Comparison of ENCODE assay signal across 15 cellular contexts in the genomic region with DNA sequence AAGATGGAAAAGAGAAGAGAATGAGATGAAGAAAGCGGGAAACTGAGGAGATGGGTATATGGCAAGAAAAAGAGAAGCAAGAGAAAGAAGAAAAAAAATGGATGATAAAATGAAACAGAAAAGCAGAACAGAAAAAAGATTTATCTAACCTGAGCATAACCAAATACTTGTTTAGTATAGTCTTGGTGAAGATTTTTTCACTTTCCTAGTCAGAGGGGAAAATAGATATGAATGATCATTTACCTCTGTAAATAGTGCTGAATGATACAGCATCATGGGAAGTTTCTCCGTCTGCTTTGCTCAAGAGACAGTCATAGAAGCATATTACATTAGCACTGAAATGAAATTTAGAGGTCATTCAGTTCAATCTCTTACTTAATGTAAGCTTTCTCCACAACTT. TPM values are rescaled to one million over a fixed set of nuclear protein-coding genes. Genes with fewer than 3 reads are reported as not detected.
A peak's percentile ranks its signal among the peaks of the same experiment; 100 is the strongest.
DNase-seq lines count a peak whose midpoint lies in the region; ATAC-seq lines count a peak whose summit lies in the region.
"Had no signal": no experiment of that assay in that cellular context is flagged by ENCODE, and none has a peak within 500 bp of the region (broad histone marks: within the 10 kb centered on the region; RNA-seq: fewer than 3 reads in every experiment).

No MANE protein-coding gene starts in this region.

- no peaks in the 10 kb centered on the region for H3K36me3 Mint-ChIP-seq in CD4-positive, alpha-beta memory T cell
- H3K36me3 Mint-ChIP-seq: activated naive CD8-positive, alpha-beta T cell had no signal

- peak; percentile 56 for ATAC-seq in GM19035 (IDR thresholded peaks at IDR 0.05; ENCODE audit: unreplicated experiment)
- peak; percentile 76 for ATAC-seq in GM21723 (IDR thresholded peaks at IDR 0.05; ENCODE audit: unreplicated experiment)
- ATAC-seq in HG03342 (IDR thresholded peaks at IDR 0.05; ENCODE audit: unreplicated experiment), result peak; percentile 76
- ATAC-seq: activated T-cell treated with anti-CD3 and anti-CD28 coated beads, Interleukin-2, amount 50 U/mL, for 4 hours; gastroesophageal sphincter; left lobe of liver had no signal

- H3K4me1 ChIP-seq in CD4-positive, alpha-beta memory T cell (ENCODE audit: insufficient read depth, low read length), result no peaks in the 10 kb centered on the region
- H3K4me1 ChIP-seq: gastroesophageal sphincter had no signal

- H3K9me3 ChIP-seq in CD4-positive, alpha-beta memory T cell (ENCODE audit: control insufficient read depth in 1 of 2, low read length in 2 of 2), result no peaks in the 10 kb centered on the region
- H3K9me3 ChIP-seq: gastroesophageal sphincter had no signal

- POLR2A ChIA-PET in CD4-positive, alpha-beta memory T cell (lab: Charles Lee; ENCODE audit: partially characterized antibody), result no interaction called here

- H3K9me3 Mint-ChIP-seq in CD4-positive, alpha-beta memory T cell, result peaks cover 0 to 3% (median 0%) of the 10 kb centered on the region in 8 donors
- H3K9me3 Mint-ChIP-seq: activated T-cell treated with anti-CD3 and anti-CD28 coated beads, Interleukin-2, amount 50 U/mL, for 4 hours had no signal

- H3K27ac Mint-ChIP-seq in CD4-positive, alpha-beta memory T cell, result no peak overlapping the region
- H3K27ac Mint-ChIP-seq: activated naive CD8-positive, alpha-beta T cell had no signal

- no peak for DNase-seq in stimulated activated CD4-positive, alpha-beta T cell treated with anti-CD3 and anti-CD28 coated beads, Interleukin-4, amount 100 ng/mL, for 24 hours
- DNase-seq in KG1 (lab: John Stamatoyannopoulos, UW) (no peak), ureter (ENCODE audit: low spot score) (no peak)
- DNase-seq in CD4-positive, alpha-beta memory T cell, result no peak
- DNase-seq: activated T-cell treated with anti-CD3 and anti-CD28 coated beads, Interleukin-2, amount 50 U/mL, for 4 hours; brain microvascular endothelial cell; GDM1; NCI-H1048 had no signal

- no peak overlapping the region for H3K27ac ChIP-seq in CD4-positive, alpha-beta memory T cell (ENCODE audit: low read depth, low read length)
- H3K27ac ChIP-seq: brain microvascular endothelial cell, gastroesophageal sphincter had no signal

- H3K36me3 ChIP-seq in CD4-positive, alpha-beta memory T cell (ENCODE audit: insufficient read depth, low read length), result no peaks in the 10 kb centered on the region
- H3K36me3 ChIP-seq: brain microvascular endothelial cell, gastroesophageal sphincter had no signal

- H3K27me3 ChIP-seq in CD4-positive, alpha-beta memory T cell (ENCODE audit: insufficient read depth, low read length), result no peaks in the 10 kb centered on the region
- H3K27me3 ChIP-seq: brain microvascular endothelial cell, gastroesophageal sphincter had no signal

- no peaks in the 10 kb centered on the region for H3K4me1 Mint-ChIP-seq in CD4-positive, alpha-beta memory T cell

- CTCF ChIA-PET in CD4-positive, alpha-beta memory T cell (lab: Charles Lee; ENCODE audit: partially characterized antibody), result no interaction called here

- no peak overlapping the region for H3K4me3 ChIP-seq in CD4-positive, alpha-beta memory T cell (ENCODE audit: low read length in 2 of 2)
- H3K4me3 ChIP-seq: gastroesophageal sphincter had no signal

- peaks cover 0 to 3% of the 10 kb centered on the region in 2 donors for H3K27me3 Mint-ChIP-seq in CD4-positive, alpha-beta memory T cell

- H3K4me3 Mint-ChIP-seq in CD4-positive, alpha-beta memory T cell, result no peak overlapping the region
- H3K4me3 Mint-ChIP-seq: activated naive CD8-positive, alpha-beta T cell; activated T-cell treated with anti-CD3 and anti-CD28 coated beads, Interleukin-2, amount 50 U/mL, for 4 hours had no signal

- intact Hi-C loops in CD4-positive, alpha-beta memory T cell (cut with micrococcal nuclease), result no loop called here

RNA-seq across cellular contexts. Expression of gene PLPPR4, which starts 36.1 kb away (rescaled TPM):
- 5.1 TPM for total RNA-seq in ureter
- total RNA-seq in CD4-positive, alpha-beta memory T cell, result not detected
- polyA plus RNA-seq in CD4-positive, alpha-beta memory T cell, result not detected
- total RNA-seq: activated T-cell treated with anti-CD3 and anti-CD28 coated beads, Interleukin-2, amount 50 U/mL, for 4 hours; dermis microvascular lymphatic vessel endothelial cell had no signal
